In genomic region chr2:85162746-85163301, GRCh38 we compare ENCODE assay signal across 16 cellular contexts. TPM values are rescaled to one million over a fixed set of nuclear protein-coding genes. Genes with fewer than 3 reads are reported as not detected.
DNase-seq lines count a peak whose midpoint lies in the region; ATAC-seq and TF ChIP-seq lines count a peak whose summit lies in the region.
"Had no signal": no experiment of that assay in that cellular context is flagged by ENCODE, and none has a peak within 500 bp of the region (broad histone marks: within the 10 kb centered on the region; RNA-seq: fewer than 3 reads in every experiment).

No MANE protein-coding gene starts in this region.

- H3K9me3 Mint-ChIP-seq in neural progenitor cell, result no peaks in the 10 kb centered on the region

- peaks cover 82% of the 10 kb centered on the region for H3K79me2 ChIP-seq in neural progenitor cell (ENCODE audit: low read depth)

- H3K4me1 ChIP-seq in gastroesophageal sphincter (peaks cover 0 to 83% (median 58%) of the 10 kb centered on the region in 3 donors), neural progenitor cell (peaks cover 48% of the 10 kb centered on the region)
- H3K4me1 ChIP-seq: BLaER1 had no signal

- H3K27me3 Mint-ChIP-seq in neural progenitor cell (ENCODE audit: insufficient read depth, low read depth), result peaks cover 6% of the 10 kb centered on the region

- peaks cover 51% of the 10 kb centered on the region for H3K4me1 Mint-ChIP-seq in neural progenitor cell

- H3K4me3 ChIP-seq in AG10803 (ENCODE audit: low read length) (no peak overlapping the region), WERI-Rb-1 (ENCODE audit: low read depth, low read length) (peak overlapping the region; percentile 50), gastroesophageal sphincter (no peak overlapping the region), neural progenitor cell (no peak overlapping the region)
- H3K4me3 ChIP-seq: BLaER1, cardiac muscle cell, esophagus muscularis mucosa, lower lobe of right lung, transverse colon had no signal

- DNase-seq in AG10803 (ENCODE audit: low read depth) (peak; percentile 46), WERI-Rb-1 (no peak), neural progenitor cell (ENCODE audit: low spot score) (peak; percentile 18), GOT3 (lab: John Stamatoyannopoulos, UW) (no peak), GDM1 (lab: John Stamatoyannopoulos, UW) (no peak), HT-29 (ENCODE audit: low spot score) (no peak)
- DNase-seq: activated T-cell treated with anti-CD3 and anti-CD28 coated beads, Interleukin-2, amount 50 U/mL, for 48 hours; lower lobe of right lung; transverse colon had no signal

- WGBS in gastroesophageal sphincter (ENCODE audit: low coverage in 1 of 2), 2 donors, result 27 to 53% methylated on average over 3 of the region's 8 CpGs

- no peak overlapping the region for H3K9ac ChIP-seq in neural progenitor cell
- H3K9ac ChIP-seq: BLaER1 had no signal

- TF ChIP-seq CTCF in AG10803 (conservative IDR thresholded peaks at IDR 0.05; ENCODE audit: low read length) (no peak), WERI-Rb-1 (IDR thresholded peaks at IDR 0.05; ENCODE audit: low read depth, low read length) (no peak), gastroesophageal sphincter (IDR thresholded peaks at IDR 0.05) (no peak), neural progenitor cell (IDR thresholded peaks at IDR 0.05) (no peak)

- no peak for TF ChIP-seq POLR2A in gastroesophageal sphincter (IDR thresholded peaks at IDR 0.05)

- H3K4me2 ChIP-seq in neural progenitor cell, result peak overlapping the region; percentile 44
- H3K4me2 ChIP-seq: BLaER1 had no signal

- H3F3A ChIP-seq in neural progenitor cell (ENCODE audit: low read depth), result peaks cover 43% of the 10 kb centered on the region

- no peak for TF ChIP-seq EP300 in gastroesophageal sphincter (IDR thresholded peaks at IDR 0.05)

- H3K27me3 ChIP-seq in WERI-Rb-1 (ENCODE audit: insufficient read depth, low read depth, severe bottlenecking) (no peaks in the 10 kb centered on the region), gastroesophageal sphincter (no peaks in the 10 kb centered on the region), neural progenitor cell (no peaks in the 10 kb centered on the region)
- H3K27me3 ChIP-seq: BLaER1, cardiac muscle cell, esophagus muscularis mucosa, transverse colon had no signal

- peaks cover 58% of the 10 kb centered on the region for H4K20me1 ChIP-seq in neural progenitor cell (ENCODE audit: low read depth)
- H4K20me1 ChIP-seq: BLaER1 had no signal

- H2AFZ ChIP-seq in neural progenitor cell (replicated peaks), result no peak overlapping the region

- H3K27ac ChIP-seq in WERI-Rb-1, result peak overlapping the region; percentile 78
- H3K27ac ChIP-seq in gastroesophageal sphincter, result peak overlapping the region in 2 of 4 donors; percentile 27 to 41
- no peak overlapping the region for H3K27ac ChIP-seq in neural progenitor cell
- H3K27ac ChIP-seq: BLaER1, cardiac muscle cell, lower lobe of right lung, transverse colon, VCaP had no signal

- peak overlapping the region; percentile 73 for H3K4me3 Mint-ChIP-seq in neural progenitor cell

- no peaks in the 10 kb centered on the region for H3K36me3 ChIP-seq in WERI-Rb-1
- no peaks in the 10 kb centered on the region for H3K36me3 ChIP-seq in gastroesophageal sphincter
- no peaks in the 10 kb centered on the region for H3K36me3 ChIP-seq in neural progenitor cell
- H3K36me3 ChIP-seq: BLaER1, cardiac muscle cell, esophagus muscularis mucosa, lower lobe of right lung, transverse colon had no signal

- H3K27ac Mint-ChIP-seq in neural progenitor cell, result peak overlapping the region; percentile 65

- H3K9me3 ChIP-seq in WERI-Rb-1 (ENCODE audit: severe bottlenecking), result no peaks in the 10 kb centered on the region
- H3K9me3 ChIP-seq in gastroesophageal sphincter, result no peaks in the 10 kb centered on the region
- H3K9me3 ChIP-seq in neural progenitor cell (ENCODE audit: low read depth), result no peaks in the 10 kb centered on the region
- H3K9me3 ChIP-seq: BLaER1, esophagus muscularis mucosa, lower lobe of right lung, transverse colon had no signal

- peak; percentile 39 for ATAC-seq in gastroesophageal sphincter
- no peak for ATAC-seq in HG03097 (IDR thresholded peaks at IDR 0.05; ENCODE audit: low FRiP score, unreplicated experiment)

- H3K36me3 Mint-ChIP-seq in neural progenitor cell, result peaks cover 7% of the 10 kb centered on the region

RNA-seq across cellular contexts. Expression of gene TCF7L1, which starts 29.6 kb away (rescaled TPM):
- total RNA-seq in gastroesophageal sphincter (10 to 100 TPM in 1 of 4 donors, 1 to 10 TPM in 3; 4.0 to 13.0 (median 5.3) TPM), neural progenitor cell (ENCODE audit: low replicate concordance) (1.0 and 3.7 TPM in 2 replicates)
- not detected in 2 replicates for total RNA-seq in HT-29 (2014; rRNA removed; shearing (Covaris generic))
- total RNA-seq: RPMI7951 had no signal

Comparison
In these comparisons a context has a peak if more than half of its experiments do, and no peak if none do; other contexts are left out.
1. DNase-seq: peak in AG10803 (single experiment) and neural progenitor cell (single experiment); none in WERI-Rb-1 (single experiment), GOT3 (single experiment), GDM1 (single experiment) and HT-29 (single experiment).